Comparison of ENCODE assay signal across 21 cellular contexts in genomic region chr3:67648229-67648628, GRCh38. TPM values are rescaled to one million over a fixed set of nuclear protein-coding genes. Genes with fewer than 3 reads are reported as not detected.
DNase-seq lines count a peak whose midpoint lies in the region; ATAC-seq, FAIRE-seq and TF ChIP-seq lines count a peak whose summit lies in the region.
"Had no signal": no experiment of that assay in that cellular context is flagged by ENCODE, and none has a peak within 500 bp of the region (broad histone marks: within the 10 kb centered on the region; RNA-seq: fewer than 3 reads in every experiment).

No MANE protein-coding gene starts in this region.

- peaks cover 42% of the 10 kb centered on the region for H3K79me2 ChIP-seq in smooth muscle cell (ENCODE audit: low read depth)
- H3K79me2 ChIP-seq: parathyroid adenoma had no signal

- POLR2A ChIA-PET in activated CD4-positive, alpha-beta memory T cell treated with anti-CD3 and anti-CD28 coated beads, Interleukin-2, amount 10 ng/mL, durations not matched to agents 7 days and 5 days (lab: Charles Lee): interaction anchor here (1.2 kb wide), 1 partner anchor 9 kb away, joined by 3 read pairs; no protein-coding TSS in a partner anchor

- H3K36me3 Mint-ChIP-seq in activated CD4-positive, alpha-beta memory T cell treated with anti-CD3 and anti-CD28 coated beads, Interleukin-2, amount 10 ng/mL, durations not matched to agents 7 days and 5 days (ENCODE audit: low read depth): peaks cover 83% of the 10 kb centered on the region

- H3K4me3 ChIP-seq in smooth muscle cell (no peak overlapping the region), MG63 (no peak overlapping the region)
- H3K4me3 ChIP-seq: cardiac muscle cell had no signal

- peak overlapping the region; percentile 19 for H3K9ac ChIP-seq in smooth muscle cell (ENCODE audit: low read depth)
- H3K9ac ChIP-seq: parathyroid adenoma had no signal

- peaks cover 3% of the 10 kb centered on the region for H3F3A ChIP-seq in smooth muscle cell (ENCODE audit: low read depth)

- ATAC-seq in left lobe of liver: peak; percentile 72
- ATAC-seq: activated CD8-positive, alpha-beta T cell treated with anti-CD3 and anti-CD28 coated beads for 36 hours; stimulated activated naive B cell treated with anti-CD40 and anti-IgM and Interleukin-4, amounts not matched to agents 10 μg/mL and 1 μg/mL and 100 μg/mL, for 72 hours had no signal

- H3K4me1 ChIP-seq in smooth muscle cell (ENCODE audit: low read depth): peaks cover 3% of the 10 kb centered on the region

- no peak overlapping the region for H3K4me3 Mint-ChIP-seq in activated CD4-positive, alpha-beta memory T cell treated with anti-CD3 and anti-CD28 coated beads, Interleukin-2, amount 10 ng/mL, durations not matched to agents 7 days and 5 days
- H3K4me3 Mint-ChIP-seq: activated CD8-positive, alpha-beta T cell treated with anti-CD3 and anti-CD28 coated beads for 36 hours; activated naive CD8-positive, alpha-beta T cell treated with anti-CD3 and anti-CD28 coated beads for 36 hours; CD14-positive monocyte; stimulated activated naive B cell treated with anti-CD40 and anti-IgM and Interleukin-4, amounts not matched to agents 10 μg/mL and 1 μg/mL and 100 μg/mL, for 72 hours had no signal

- H3K4me1 Mint-ChIP-seq in activated CD4-positive, alpha-beta memory T cell treated with anti-CD3 and anti-CD28 coated beads, Interleukin-2, amount 10 ng/mL, durations not matched to agents 7 days and 5 days: peaks cover 39% of the 10 kb centered on the region

- H3K27me3 Mint-ChIP-seq in activated CD4-positive, alpha-beta memory T cell treated with anti-CD3 and anti-CD28 coated beads, Interleukin-2, amount 10 ng/mL, durations not matched to agents 7 days and 5 days: no peaks in the 10 kb centered on the region
- H3K27me3 Mint-ChIP-seq: activated CD8-positive, alpha-beta T cell treated with anti-CD3 and anti-CD28 coated beads for 36 hours; activated naive CD8-positive, alpha-beta T cell treated with anti-CD3 and anti-CD28 coated beads for 36 hours; stimulated activated naive B cell treated with anti-CD40 and anti-IgM and Interleukin-4, amounts not matched to agents 10 μg/mL and 1 μg/mL and 100 μg/mL, for 72 hours had no signal

- peaks cover 12% of the 10 kb centered on the region for H4K20me1 ChIP-seq in smooth muscle cell (ENCODE audit: low read depth)

- FAIRE-seq in RCC 7860 (lab: Jason Lieb, UNC): no peak

- peaks cover 6% of the 10 kb centered on the region for H3K9me3 Mint-ChIP-seq in activated CD4-positive, alpha-beta memory T cell treated with anti-CD3 and anti-CD28 coated beads, Interleukin-2, amount 10 ng/mL, durations not matched to agents 7 days and 5 days
- H3K9me3 Mint-ChIP-seq: stimulated activated naive B cell treated with anti-CD40 and anti-IgM and Interleukin-4, amounts not matched to agents 10 μg/mL and 1 μg/mL and 100 μg/mL, for 72 hours had no signal

- H3K4me2 ChIP-seq in smooth muscle cell: peak overlapping the region; percentile 0

- H2AFZ ChIP-seq in smooth muscle cell (ENCODE audit: low read depth): no peak overlapping the region
- H2AFZ ChIP-seq: parathyroid adenoma had no signal

- H3K36me3 ChIP-seq in smooth muscle cell (ENCODE audit: low read depth) (no peaks in the 10 kb centered on the region), MG63 (no peaks in the 10 kb centered on the region; the same call in 1 of the 2 replicates)
- H3K36me3 ChIP-seq: cardiac muscle cell had no signal

- CTCF ChIA-PET in activated CD4-positive, alpha-beta memory T cell treated with anti-CD3 and anti-CD28 coated beads, Interleukin-2, amount 10 ng/mL, durations not matched to agents 7 days and 5 days (lab: Charles Lee): no interaction called here

- no peak for TF ChIP-seq CTCF in smooth muscle cell (IDR thresholded peaks at IDR 0.05; ENCODE audit: borderline replicate concordance, insufficient read depth, poor library complexity, severe bottlenecking)

- H3K9me3 ChIP-seq in smooth muscle cell (replicated peaks; ENCODE audit: low read depth) (no peaks in the 10 kb centered on the region), MG63 (no peaks in the 10 kb centered on the region)

- H3K27ac Mint-ChIP-seq in activated CD4-positive, alpha-beta memory T cell treated with anti-CD3 and anti-CD28 coated beads, Interleukin-2, amount 10 ng/mL, durations not matched to agents 7 days and 5 days: no peak overlapping the region
- H3K27ac Mint-ChIP-seq: activated CD8-positive, alpha-beta T cell treated with anti-CD3 and anti-CD28 coated beads for 36 hours; activated naive CD8-positive, alpha-beta T cell treated with anti-CD3 and anti-CD28 coated beads for 36 hours; stimulated activated naive B cell treated with anti-CD40 and anti-IgM and Interleukin-4, amounts not matched to agents 10 μg/mL and 1 μg/mL and 100 μg/mL, for 72 hours had no signal

- DNase-seq in NCI-H526 (lab: John Stamatoyannopoulos, UW): peak; percentile 4 to 14
- no peak for DNase-seq in NCI-H526 treated with DMSO at 0.1 percent for 48 hours (lab: John Stamatoyannopoulos, UW)
- peak; percentile 54 for DNase-seq in RCC 7860 (ENCODE audit: low spot score)
- DNase-seq in left lobe of liver (ENCODE audit: low spot score): peak; percentile 84
- DNase-seq in smooth muscle cell (lab: John Stamatoyannopoulos, UW; ENCODE audit: unreplicated experiment): no peak
- DNase-seq in MG63: no peak
- DNase-seq in DMS53 treated with DMSO at 0.1 percent for 48 hours (lab: John Stamatoyannopoulos, UW; ENCODE audit: unreplicated experiment): no peak
- DNase-seq in activated CD4-positive, alpha-beta memory T cell treated with anti-CD3 and anti-CD28 coated beads, Interleukin-2, amount 10 ng/mL, durations not matched to agents 7 days and 5 days: no peak
- DNase-seq: activated CD8-positive, alpha-beta T cell treated with anti-CD3 and anti-CD28 coated beads for 36 hours; activated naive CD8-positive, alpha-beta T cell treated with anti-CD3 and anti-CD28 coated beads for 36 hours; activated T-cell treated with anti-CD3 and anti-CD28 coated beads, Interleukin-2, amount 50 U/mL, for 48 hours; effector memory CD4-positive, alpha-beta T cell; GF-D8; NCI-H1694; NCI-H510A; stimulated activated CD4-positive, alpha-beta T cell treated with anti-CD3 and anti-CD28 coated beads, Interleukin-12 subunit alpha, Interleukin-12 subunit beta, amount 100 ng/mL, for 4 hours; stimulated activated naive B cell treated with anti-CD40 and anti-IgM and Interleukin-4, amounts not matched to agents 10 μg/mL and 1 μg/mL and 100 μg/mL, for 72 hours had no signal

- H3K27me3 ChIP-seq in smooth muscle cell (ENCODE audit: low read depth): no peaks in the 10 kb centered on the region
- no peaks in the 10 kb centered on the region for H3K27me3 ChIP-seq in MG63
- H3K27me3 ChIP-seq: cardiac muscle cell had no signal

- peak overlapping the region; percentile 85 for H3K27ac ChIP-seq in smooth muscle cell (ENCODE audit: low read depth)
- H3K27ac ChIP-seq: 22Rv1, cardiac muscle cell, parathyroid adenoma had no signal

- WGBS in smooth muscle cell (ENCODE audit: low lambda C conversion rate): 76% methylated on average over 4 of the region's 4 CpGs

RNA-seq across cellular contexts. Expression of gene SUCLG2, which starts 6.2 kb away (rescaled TPM):
- 157 TPM for total RNA-seq in left lobe of liver
- 45.4 and 59.1 TPM in 2 replicates for total RNA-seq in smooth muscle cell
- 34.6 and 40.3 TPM in 2 replicates for polyA plus RNA-seq in smooth muscle cell
- total RNA-seq in MG63 (2014; rRNA removed; shearing (Covaris generic); ENCODE audit: low replicate concordance): 35.4 and 39.6 TPM in 2 replicates
- 10 to 100 TPM; 46.9 to 48.5 TPM for total RNA-seq in activated CD4-positive, alpha-beta memory T cell treated with anti-CD3 and anti-CD28 coated beads, Interleukin-2, amount 10 ng/mL, durations not matched to agents 7 days and 5 days

Comparison
In these comparisons a context has a peak if more than half of its experiments do, and no peak if none do; other contexts are left out.
1. DNase-seq: peak in NCI-H526 (2 of 2), RCC 7860 (single experiment) and left lobe of liver (single experiment); none in NCI-H526 treated with DMSO at 0.1 percent for 48 hours (single experiment), smooth muscle cell (single experiment), MG63 (single experiment), DMS53 treated with DMSO at 0.1 percent for 48 hours (single experiment) and activated CD4-positive, alpha-beta memory T cell treated with anti-CD3 and anti-CD28 coated beads, Interleukin-2, amount 10 ng/mL, durations not matched to agents 7 days and 5 days (single experiment).